In the genomic region with DNA sequence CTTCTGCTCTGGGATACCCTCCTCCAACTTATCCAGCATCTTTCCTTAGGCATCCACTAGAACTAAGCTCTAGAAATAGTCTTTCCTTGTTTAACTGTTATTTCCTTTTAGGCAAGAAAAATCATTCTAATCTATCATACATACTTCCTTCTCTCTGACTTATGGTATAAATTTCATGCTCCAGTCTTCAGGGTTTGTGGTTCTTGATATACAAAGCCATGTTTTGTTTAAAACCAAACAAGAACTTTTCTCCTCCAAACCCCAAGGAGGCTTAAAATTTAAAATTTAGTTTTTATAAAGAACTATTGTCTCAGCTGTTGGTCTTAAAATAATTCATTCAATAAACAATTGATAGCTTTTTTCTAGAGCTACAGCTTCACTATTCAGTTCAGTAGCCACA, we compare ENCODE assay signal across 20 cellular contexts.
A peak's percentile ranks its signal among the peaks of the same experiment; 100 is the strongest.
DNase-seq lines count a peak whose midpoint lies in the region; ATAC-seq and TF ChIP-seq lines count a peak whose summit lies in the region.
"Had no signal": no experiment of that assay in that cellular context is flagged by ENCODE, and none has a peak within 500 bp of the region (broad histone marks: within the 10 kb centered on the region; RNA-seq: fewer than 3 reads in every experiment).

No MANE protein-coding gene starts in this region.

- H3K27me3 Mint-ChIP-seq in natural killer cell (ENCODE audit: low read depth in 2 of 2) (no peaks in the 10 kb centered on the region), memory B cell (no peaks in the 10 kb centered on the region)
- peaks cover 0 to 3% of the 10 kb centered on the region in 2 donors for H3K27me3 Mint-ChIP-seq in natural killer cell treated with Interleukin-12 subunit alpha and Interleukin-12 subunit beta and Interleukin-15 and Interleukin-18, amount 100 ng/mL, for 72 hours
- H3K27me3 Mint-ChIP-seq: stimulated activated naive B cell treated with anti-CD40 and anti-IgM and Interleukin-4, amounts not matched to agents 10 μg/mL and 1 μg/mL and 100 μg/mL, for 72 hours had no signal

- TF ChIP-seq CTCF in natural killer cell (IDR thresholded peaks at IDR 0.05) = no peak

- H3K27ac Mint-ChIP-seq in natural killer cell = peak overlapping the region; percentile 53 to 65
- peak overlapping the region in 1 of 2 donors; percentile 20 for H3K27ac Mint-ChIP-seq in natural killer cell treated with Interleukin-12 subunit alpha and Interleukin-12 subunit beta and Interleukin-15 and Interleukin-18, amount 100 ng/mL, for 72 hours
- no peak overlapping the region for H3K27ac Mint-ChIP-seq in memory B cell
- H3K27ac Mint-ChIP-seq: H9; stimulated activated naive B cell treated with anti-CD40 and anti-IgM and Interleukin-4, amounts not matched to agents 10 μg/mL and 1 μg/mL and 100 μg/mL, for 72 hours; T-cell had no signal

- H3K36me3 Mint-ChIP-seq in natural killer cell (no peaks in the 10 kb centered on the region), memory B cell (no peaks in the 10 kb centered on the region)
- no peaks in the 10 kb centered on the region for H3K36me3 Mint-ChIP-seq in natural killer cell treated with Interleukin-12 subunit alpha and Interleukin-12 subunit beta and Interleukin-15 and Interleukin-18, amount 100 ng/mL, for 72 hours
- H3K36me3 Mint-ChIP-seq: stimulated activated naive B cell treated with anti-CD40 and anti-IgM and Interleukin-4, amounts not matched to agents 10 μg/mL and 1 μg/mL and 100 μg/mL, for 72 hours; T-cell had no signal

- H3K4me1 Mint-ChIP-seq in natural killer cell (peaks cover 13 to 38% of the 10 kb centered on the region in 2 donors), memory B cell (peaks cover 14% of the 10 kb centered on the region)
- peaks cover 14 to 36% of the 10 kb centered on the region in 2 donors for H3K4me1 Mint-ChIP-seq in natural killer cell treated with Interleukin-12 subunit alpha and Interleukin-12 subunit beta and Interleukin-15 and Interleukin-18, amount 100 ng/mL, for 72 hours (ENCODE audit: low read depth in 2 of 2)

- intact Hi-C loops in natural killer cell (cut with micrococcal nuclease) = no loop called here

- no peak overlapping the region for H3K4me3 Mint-ChIP-seq in natural killer cell
- H3K4me3 Mint-ChIP-seq in natural killer cell treated with Interleukin-12 subunit alpha and Interleukin-12 subunit beta and Interleukin-15 and Interleukin-18, amount 100 ng/mL, for 72 hours = no peak overlapping the region
- H3K4me3 Mint-ChIP-seq in memory B cell = no peak overlapping the region
- H3K4me3 Mint-ChIP-seq: central memory CD8-positive, alpha-beta T cell; H9; T-cell had no signal

- H3K9me3 Mint-ChIP-seq in natural killer cell (no peaks in the 10 kb centered on the region), memory B cell (no peaks in the 10 kb centered on the region)
- no peaks in the 10 kb centered on the region for H3K9me3 Mint-ChIP-seq in natural killer cell treated with Interleukin-12 subunit alpha and Interleukin-12 subunit beta and Interleukin-15 and Interleukin-18, amount 100 ng/mL, for 72 hours
- H3K9me3 Mint-ChIP-seq: central memory CD8-positive, alpha-beta T cell; H9; stimulated activated naive B cell treated with anti-CD40 and anti-IgM and Interleukin-4, amounts not matched to agents 10 μg/mL and 1 μg/mL and 100 μg/mL, for 72 hours; T-cell had no signal

- in situ Hi-C loops in SK-MEL-5 (cut with HindIII; ENCODE audit: low pct_unique_long_range_greater_than_20kb, low sequenced_read_pairs) = no loop called here

- DNase-seq in natural killer cell (no peak), SK-MEL-5 (ENCODE audit: low read depth, low spot score) (peak; percentile 55), memory B cell (ENCODE audit: low spot score in 2 of 2) (no peak), DMS153 (lab: John Stamatoyannopoulos, UW) (no peak), NCI-H2107 (lab: John Stamatoyannopoulos, UW) (no peak)
- DNase-seq in natural killer cell treated with Interleukin-12 subunit alpha and Interleukin-12 subunit beta and Interleukin-15 and Interleukin-18, amount 100 ng/mL, for 72 hours (ENCODE audit: low spot score) = no peak
- DNase-seq: activated CD8-positive, alpha-beta memory T cell treated with anti-CD3 and anti-CD28 coated beads, Interleukin-2, amount 50 U/mL, for 48 hours; anterior cingulate cortex; EL; foreskin fibroblast; H9; Karpas-422; NCI-H1105 treated with DMSO at 0.1 percent for 48 hours; NCI-H2081 treated with DMSO at 0.1 percent for 48 hours; NCI-H510A treated with DMSO at 0.1 percent for 48 hours; T-cell had no signal

- ATAC-seq in natural killer cell (no peak), memory B cell (ENCODE audit: low read depth) (peak; percentile 29), HG03139 (IDR thresholded peaks at IDR 0.05; ENCODE audit: unreplicated experiment) (no peak)
- no peak for ATAC-seq in natural killer cell treated with Interleukin-12 subunit alpha and Interleukin-12 subunit beta and Interleukin-15 and Interleukin-18, amount 100 ng/mL, for 72 hours
- ATAC-seq: Right ventricle myocardium inferior, T-cell had no signal
